Comparison of ENCODE assay signal across 10 cellular contexts in the genomic region with DNA sequence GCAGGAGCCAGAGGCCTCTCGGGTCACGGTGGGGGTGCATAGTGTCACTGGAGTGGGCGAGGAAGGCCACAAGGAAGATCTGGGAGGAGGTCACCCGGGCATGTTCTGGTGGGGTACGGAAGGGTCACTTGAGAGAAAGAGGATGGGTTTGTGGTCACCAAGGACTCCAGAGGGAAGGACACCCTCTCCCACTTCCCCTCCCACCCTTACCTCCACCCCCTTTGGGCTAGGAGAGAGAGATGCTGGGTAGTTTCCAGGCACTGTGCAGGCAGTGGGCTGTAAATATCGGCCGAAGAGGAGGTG. TPM values are rescaled to one million over a fixed set of nuclear protein-coding genes. Genes with fewer than 3 reads are reported as not detected.
DNase-seq lines count a peak whose midpoint lies in the region; TF ChIP-seq lines count a peak whose summit lies in the region.
"Had no signal": no experiment of that assay in that cellular context is flagged by ENCODE, and none has a peak within 500 bp of the region (broad histone marks: within the 10 kb centered on the region; RNA-seq: fewer than 3 reads in every experiment).

No MANE protein-coding gene starts in this region.

- H3K27ac ChIP-seq in mucosa of rectum (ENCODE audit: low read depth in 2 of 2, low read length in 2 of 2) (no peak overlapping the region), uterus (peak overlapping the region; percentile 49 to 72)
- H3K27ac ChIP-seq: epithelial cell of prostate had no signal

- H3K27me3 ChIP-seq in mucosa of rectum (ENCODE audit: control insufficient read depth in 2 of 2, insufficient read depth in 2 of 2, low read length in 2 of 2) (peaks cover 0 to 4% of the 10 kb centered on the region in 2 donors), uterus (no peaks in the 10 kb centered on the region)

- peaks cover 10 to 16% of the 10 kb centered on the region in 2 donors for H3K4me1 ChIP-seq in mucosa of rectum (ENCODE audit: control insufficient read depth in 2 of 2, insufficient read depth in 2 of 2, low read length in 2 of 2)
- no peaks in the 10 kb centered on the region for H3K4me1 ChIP-seq in uterus

- DNase-seq in activated naive CD4-positive, alpha-beta T cell treated with anti-CD3 and anti-CD28 coated beads, Interleukin-2, amount 10 ng/mL, durations not matched to agents 7 days and 5 days: no peak
- no peak for DNase-seq in activated naive CD4-positive, alpha-beta T cell (lab: John Stamatoyannopoulos, UW)
- DNase-seq in chondrocyte (ENCODE audit: low spot score): no peak
- DNase-seq in uterus: no peak
- no peak for DNase-seq in stimulated activated CD4-positive, alpha-beta T cell treated with anti-CD3 and anti-CD28 coated beads, Interleukin-15, amount 100 ng/mL, for 24 hours
- DNase-seq in SIG-M5 (lab: John Stamatoyannopoulos, UW): no peak
- no peak for DNase-seq in epidermal melanocyte (ENCODE audit: insufficient read length, low spot score)
- DNase-seq: DMS79 treated with DMSO at 0.1 percent for 48 hours had no signal

- H3K36me3 ChIP-seq in mucosa of rectum (ENCODE audit: control insufficient read depth in 2 of 2, insufficient read depth in 2 of 2, low read length in 2 of 2): no peaks in the 10 kb centered on the region
- H3K36me3 ChIP-seq in uterus: no peaks in the 10 kb centered on the region

- no peaks in the 10 kb centered on the region for H3K9me3 ChIP-seq in mucosa of rectum (ENCODE audit: control insufficient read depth in 2 of 2, low read length in 2 of 2)
- no peaks in the 10 kb centered on the region for H3K9me3 ChIP-seq in uterus

- CTCF ChIA-PET in activated naive CD4-positive, alpha-beta T cell treated with anti-CD3 and anti-CD28 coated beads, Interleukin-2, amount 10 ng/mL, durations not matched to agents 7 days and 5 days (lab: Charles Lee): interaction anchor here (4.0 to 37.4 kb wide), 3 partner anchors 9 to 23 kb away, joined by 11 to 1080 read pairs (median 112); partner anchors contain the start of genes CYB561D1 and GPR61

- H3K27ac Mint-ChIP-seq in activated naive CD4-positive, alpha-beta T cell treated with anti-CD3 and anti-CD28 coated beads, Interleukin-2, amount 10 ng/mL, durations not matched to agents 7 days and 5 days: peak overlapping the region; percentile 67
- no peak overlapping the region for H3K27ac Mint-ChIP-seq in chondrocyte (ENCODE audit: unreplicated experiment)

- peaks cover 61% of the 10 kb centered on the region for H3K4me1 Mint-ChIP-seq in activated naive CD4-positive, alpha-beta T cell treated with anti-CD3 and anti-CD28 coated beads, Interleukin-2, amount 10 ng/mL, durations not matched to agents 7 days and 5 days
- peaks cover 20% of the 10 kb centered on the region for H3K4me1 Mint-ChIP-seq in chondrocyte (ENCODE audit: low read depth)

- peaks cover 34% of the 10 kb centered on the region for H3K27me3 Mint-ChIP-seq in activated naive CD4-positive, alpha-beta T cell treated with anti-CD3 and anti-CD28 coated beads, Interleukin-2, amount 10 ng/mL, durations not matched to agents 7 days and 5 days
- peaks cover 5% of the 10 kb centered on the region for H3K27me3 Mint-ChIP-seq in chondrocyte (ENCODE audit: low read depth)

- TF ChIP-seq CTCF in chondrocyte (IDR thresholded peaks at IDR 0.05): no peak
- no peak for TF ChIP-seq CTCF in uterus (IDR thresholded peaks at IDR 0.05)

- H3K36me3 Mint-ChIP-seq in activated naive CD4-positive, alpha-beta T cell treated with anti-CD3 and anti-CD28 coated beads, Interleukin-2, amount 10 ng/mL, durations not matched to agents 7 days and 5 days: peaks cover 27% of the 10 kb centered on the region
- no peaks in the 10 kb centered on the region for H3K36me3 Mint-ChIP-seq in chondrocyte (ENCODE audit: low read depth)

- peak overlapping the region; percentile 89 for H3K4me3 Mint-ChIP-seq in activated naive CD4-positive, alpha-beta T cell treated with anti-CD3 and anti-CD28 coated beads, Interleukin-2, amount 10 ng/mL, durations not matched to agents 7 days and 5 days
- H3K4me3 Mint-ChIP-seq in chondrocyte (ENCODE audit: unreplicated experiment): peak overlapping the region; percentile 76

- H3K9me3 Mint-ChIP-seq in activated naive CD4-positive, alpha-beta T cell treated with anti-CD3 and anti-CD28 coated beads, Interleukin-2, amount 10 ng/mL, durations not matched to agents 7 days and 5 days: no peaks in the 10 kb centered on the region
- H3K9me3 Mint-ChIP-seq in chondrocyte (ENCODE audit: low read depth): no peaks in the 10 kb centered on the region

- intact Hi-C loops in uterus (cut with DNase I; ENCODE audit: low total_unique reads): no loop called here

- H3K4me3 ChIP-seq in mucosa of rectum (ENCODE audit: low read length in 2 of 2): peak overlapping the region; percentile 67 to 73
- peak overlapping the region; percentile 39 to 88 for H3K4me3 ChIP-seq in uterus

- TF ChIP-seq POLR2A in uterus (IDR thresholded peaks at IDR 0.05): no peak

- peak overlapping the region in 1 of 2 donors; percentile 72 for H3K9ac ChIP-seq in mucosa of rectum (ENCODE audit: low read depth in 1 of 2, low read length in 2 of 2)

RNA-seq across cellular contexts. Expression of gene AMIGO1, which starts 0.7 kb away (rescaled TPM):
- 3.1 to 4.6 TPM (median 4.5 TPM) in 3 replicates for total RNA-seq in chondrocyte
- total RNA-seq in uterus: 10 to 100 TPM in 1 of 4 donors, 1 to 10 TPM in 3; 1.0 to 10.1 (median 3.8) TPM

RNA-seq across cellular contexts. Expression of gene CYB561D1, which starts 14.9 kb away (rescaled TPM):
- 10.2 to 10.8 TPM (median 10.7 TPM) in 3 replicates for total RNA-seq in chondrocyte
- 10 to 100 TPM in 1 of 4 donors, 1 to 10 TPM in 3; 1.8 to 11.0 (median 8.4) TPM for total RNA-seq in uterus

RNA-seq across cellular contexts. Expression of gene ATXN7L2, which starts 25.1 kb away (rescaled TPM):
- total RNA-seq in chondrocyte: 3.6 to 4.3 TPM (median 4.3 TPM) in 3 replicates
- 1 to 10 TPM; 4.1 to 6.7 (median 4.7) TPM for total RNA-seq in uterus

RNA-seq across cellular contexts. Expression of gene GPR61, which starts 30.8 kb away (rescaled TPM):
- not detected in 3 replicates for total RNA-seq in chondrocyte
- under 1 TPM in 1 of 4 donors, not detected in 3; 0.41 TPM for total RNA-seq in uterus

RNA-seq across cellular contexts. Expression of gene GNAI3, which starts 39.6 kb away (rescaled TPM):
- total RNA-seq in chondrocyte: 10.7 to 11.3 TPM (median 10.8 TPM) in 3 replicates
- 10 to 100 TPM in 1 of 4 donors, 1 to 10 TPM in 3; 2.3 to 20.0 (median 5.8) TPM for total RNA-seq in uterus

Comparison
In these comparisons a context has a peak if more than half of its experiments do, and no peak if none do; other contexts are left out.
1. H3K27ac ChIP-seq: peak in uterus (2 of 2); none in mucosa of rectum (0 of 2).